15 cellular contexts compared by ENCODE assay signal in genomic region chr4:37434469-37434868, GRCh38.
DNase-seq lines count a peak whose midpoint lies in the region; ATAC-seq and TF ChIP-seq lines count a peak whose summit lies in the region.
"Had no signal": no experiment of that assay in that cellular context is flagged by ENCODE, and none has a peak within 500 bp of the region (broad histone marks: within the 10 kb centered on the region; RNA-seq: fewer than 3 reads in every experiment).

No MANE protein-coding gene starts in this region.

- H3K4me3 Mint-ChIP-seq in osteocyte (ENCODE audit: unreplicated experiment), result no peak overlapping the region
- H3K4me3 Mint-ChIP-seq in activated CD4-positive, alpha-beta memory T cell treated with anti-CD3 and anti-CD28 coated beads for 36 hours, result no peak overlapping the region
- H3K4me3 Mint-ChIP-seq: dendritic cell treated with granulocyte-macrophage colony-stimulating factor and Interleukin-4, amounts not matched to agents 40 ng/mL and 50 ng/mL, for 4 days; T-helper 17 cell had no signal

- H3K27ac Mint-ChIP-seq in osteocyte (ENCODE audit: unreplicated experiment), result no peak overlapping the region
- H3K27ac Mint-ChIP-seq in activated CD4-positive, alpha-beta memory T cell treated with anti-CD3 and anti-CD28 coated beads for 36 hours, result no peak overlapping the region
- H3K27ac Mint-ChIP-seq: dendritic cell treated with granulocyte-macrophage colony-stimulating factor and Interleukin-4, amounts not matched to agents 40 ng/mL and 50 ng/mL, for 4 days; T-helper 17 cell had no signal

- POLR2A ChIA-PET in activated CD4-positive, alpha-beta memory T cell treated with anti-CD3 and anti-CD28 coated beads for 36 hours (lab: Charles Lee), result no interaction called here

- H3K9ac ChIP-seq in OCI-LY3 (ENCODE audit: low read length), result no peak overlapping the region

- peaks cover 12% of the 10 kb centered on the region for H3K27me3 Mint-ChIP-seq in osteocyte (ENCODE audit: unreplicated experiment)
- H3K27me3 Mint-ChIP-seq in activated CD4-positive, alpha-beta memory T cell treated with anti-CD3 and anti-CD28 coated beads for 36 hours, result peaks cover 5% of the 10 kb centered on the region
- H3K27me3 Mint-ChIP-seq: dendritic cell treated with granulocyte-macrophage colony-stimulating factor and Interleukin-4, amounts not matched to agents 40 ng/mL and 50 ng/mL, for 4 days had no signal

- no peak for ATAC-seq in HG03280 (IDR thresholded peaks at IDR 0.05; ENCODE audit: unreplicated experiment)
- ATAC-seq: gastroesophageal sphincter, T-helper 17 cell, upper lobe of right lung had no signal

- CTCF ChIA-PET in activated CD4-positive, alpha-beta memory T cell treated with anti-CD3 and anti-CD28 coated beads for 36 hours (lab: Charles Lee), result no interaction called here

- H3K79me2 ChIP-seq in OCI-LY3 (ENCODE audit: low read length), result no peaks in the 10 kb centered on the region

- H2AFZ ChIP-seq in OCI-LY3 (ENCODE audit: low read depth, low read length), result no peak overlapping the region

- H3K4me1 ChIP-seq in OCI-LY3 (ENCODE audit: low read length), result no peaks in the 10 kb centered on the region
- H3K4me1 ChIP-seq: gastroesophageal sphincter had no signal

- H3K27me3 ChIP-seq in OCI-LY3 (ENCODE audit: low read depth, low read length), result no peaks in the 10 kb centered on the region; the same call in 1 of the 2 replicates
- H3K27me3 ChIP-seq: upper lobe of right lung had no signal

- DNase-seq in NCI-H1694 (lab: John Stamatoyannopoulos, UW), result peak; percentile 5
- DNase-seq in NCI-H1694 treated with DMSO at 0.1 percent for 48 hours (lab: John Stamatoyannopoulos, UW), result no peak
- DNase-seq in dermis blood vessel endothelial cell, result peak; percentile 4
- DNase-seq in osteocyte (ENCODE audit: extremely low spot score, unreplicated experiment), result no peak
- no peak for DNase-seq in activated CD4-positive, alpha-beta memory T cell treated with anti-CD3 and anti-CD28 coated beads for 36 hours
- no peak for DNase-seq in GDM1 (lab: John Stamatoyannopoulos, UW)
- DNase-seq: activated gamma-delta T cell treated with Interleukin-2 at 50 U/mL for 16 hours, DMS79, NCI-H146, T-helper 17 cell, upper lobe of right lung had no signal

- no peaks in the 10 kb centered on the region for H3K36me3 ChIP-seq in OCI-LY3 (replicated peaks; ENCODE audit: low read depth, low read length)
- H3K36me3 ChIP-seq: gastroesophageal sphincter, upper lobe of right lung had no signal

- H3K9me3 Mint-ChIP-seq in osteocyte (ENCODE audit: unreplicated experiment), result no peaks in the 10 kb centered on the region
- H3K9me3 Mint-ChIP-seq in activated CD4-positive, alpha-beta memory T cell treated with anti-CD3 and anti-CD28 coated beads for 36 hours, result no peaks in the 10 kb centered on the region
- H3K9me3 Mint-ChIP-seq: dendritic cell treated with granulocyte-macrophage colony-stimulating factor and Interleukin-4, amounts not matched to agents 40 ng/mL and 50 ng/mL, for 4 days had no signal

- intact Hi-C loops in activated CD4-positive, alpha-beta memory T cell treated with anti-CD3 and anti-CD28 coated beads for 36 hours (cut with micrococcal nuclease), result no loop called here

- no peaks in the 10 kb centered on the region for H3K36me3 Mint-ChIP-seq in osteocyte (ENCODE audit: unreplicated experiment)
- no peaks in the 10 kb centered on the region for H3K36me3 Mint-ChIP-seq in activated CD4-positive, alpha-beta memory T cell treated with anti-CD3 and anti-CD28 coated beads for 36 hours

- H3K4me1 Mint-ChIP-seq in osteocyte (ENCODE audit: unreplicated experiment), result no peaks in the 10 kb centered on the region
- no peaks in the 10 kb centered on the region for H3K4me1 Mint-ChIP-seq in activated CD4-positive, alpha-beta memory T cell treated with anti-CD3 and anti-CD28 coated beads for 36 hours (ENCODE audit: low read depth)
- H3K4me1 Mint-ChIP-seq: T-helper 17 cell had no signal

- no peak overlapping the region for H3K4me2 ChIP-seq in OCI-LY3 (ENCODE audit: low read length)

- H3K27ac ChIP-seq in OCI-LY3 (ENCODE audit: low read length), result no peak overlapping the region
- H3K27ac ChIP-seq: gastroesophageal sphincter, upper lobe of right lung had no signal

- H3K4me3 ChIP-seq in OCI-LY3 (ENCODE audit: low read length), result no peak overlapping the region
- H3K4me3 ChIP-seq: gastroesophageal sphincter, upper lobe of right lung had no signal

- no peaks in the 10 kb centered on the region for H3K9me3 ChIP-seq in OCI-LY3 (ENCODE audit: insufficient read depth, low read length)
- H3K9me3 ChIP-seq: gastroesophageal sphincter, upper lobe of right lung had no signal

- 0 out of 2 replicates have a peak, but pooled peaks have one; percentile 12 for TF ChIP-seq CTCF in OCI-LY3 (IDR thresholded peaks at IDR 0.05; ENCODE audit: low read depth, low read length)
- peak; percentile 25 for TF ChIP-seq CTCF in osteocyte (IDR thresholded peaks at IDR 0.05)

- H4K20me1 ChIP-seq in OCI-LY3 (ENCODE audit: insufficient read depth, low read length), result no peaks in the 10 kb centered on the region

Comparison
In these comparisons a context has a peak if more than half of its experiments do, and no peak if none do; other contexts are left out.
1. DNase-seq: peak in NCI-H1694 (single experiment) and dermis blood vessel endothelial cell (single experiment); none in NCI-H1694 treated with DMSO at 0.1 percent for 48 hours (single experiment), osteocyte (single experiment), activated CD4-positive, alpha-beta memory T cell treated with anti-CD3 and anti-CD28 coated beads for 36 hours (single experiment) and GDM1 (single experiment).